In genomic region chr5:173028811-173029327, GRCh38 we compare ENCODE assay signal across 17 cellular contexts. TPM values are rescaled to one million over a fixed set of nuclear protein-coding genes. Genes with fewer than 3 reads are reported as not detected.
DNase-seq lines count a peak whose midpoint lies in the region; ATAC-seq and TF ChIP-seq lines count a peak whose summit lies in the region.
"Had no signal": no experiment of that assay in that cellular context is flagged by ENCODE, and none has a peak within 500 bp of the region (broad histone marks: within the 10 kb centered on the region; RNA-seq: fewer than 3 reads in every experiment).

No MANE protein-coding gene starts in this region.

- intact Hi-C loops in Right ventricle myocardium inferior (cut with DNase I) (no loop called here), cardiac septum (cut with DNase I) (no loop called here), transverse colon (cut with DNase I; ENCODE audit: low total_unique reads) (no loop called here), esophagus squamous epithelium (cut with DNase I) (no loop called here)

- peak; percentile 20 for ATAC-seq in Right ventricle myocardium inferior
- no peak for ATAC-seq in HG02623 (IDR thresholded peaks at IDR 0.05; ENCODE audit: unreplicated experiment)
- ATAC-seq: effector memory CD8-positive, alpha-beta T cell; stimulated activated naive CD8-positive, alpha-beta T cell treated with anti-CD3 and anti-CD28 coated beads, Interleukin-15, amount 100 ng/mL, for 72 hours had no signal

- no CpG with 5 or more reads among the region's 4 CpGs for WGBS in mesendoderm (ENCODE audit: extremely low coverage, insufficient coverage, low lambda C conversion rate)
- 74 to 76% methylated on average over 3 to 4 of the region's 4 CpGs for WGBS in transverse colon (ENCODE audit: low coverage in 1 of 2), 2 donors
- WGBS in esophagus squamous epithelium, 2 donors: 69 to 74% methylated on average over 4 of the region's 4 CpGs

- H3K36me3 ChIP-seq in mesendoderm (ENCODE audit: control insufficient read depth, insufficient read depth, low read length) (no peaks in the 10 kb centered on the region), transverse colon (no peaks in the 10 kb centered on the region), esophagus squamous epithelium (peaks cover 0 to 17% (median 0%) of the 10 kb centered on the region in 3 donors)

- TF ChIP-seq CTCF in astrocyte of the spinal cord (IDR thresholded peaks at IDR 0.05; ENCODE audit: low read depth, low read length) (no peak), transverse colon (IDR thresholded peaks at IDR 0.05) (no peak), esophagus squamous epithelium (IDR thresholded peaks at IDR 0.05) (no peak)

- H3K4ac ChIP-seq in mesendoderm (ENCODE audit: low read depth, low read length): no peak overlapping the region

- no peak overlapping the region for H3K4me3 ChIP-seq in astrocyte of the spinal cord (ENCODE audit: low read depth, low read length)
- H3K4me3 ChIP-seq in mesendoderm (ENCODE audit: low read length): no peak overlapping the region
- H3K4me3 ChIP-seq in transverse colon: no peak overlapping the region
- H3K4me3 ChIP-seq in esophagus squamous epithelium: no peak overlapping the region
- H3K4me3 ChIP-seq: PC-9 had no signal

- no peak overlapping the region for H2BK15ac ChIP-seq in mesendoderm (replicated peaks; ENCODE audit: low read depth)

- H3K4me1 ChIP-seq in mesendoderm (ENCODE audit: control insufficient read depth, low read depth, low read length) (peaks cover 6% of the 10 kb centered on the region), transverse colon (peaks cover 4 to 24% (median 12%) of the 10 kb centered on the region in 4 donors), esophagus squamous epithelium (peaks cover 6 to 21% (median 7%) of the 10 kb centered on the region in 3 donors)

- H2AK5ac ChIP-seq in mesendoderm (ENCODE audit: low read length): no peak overlapping the region

- no peak for TF ChIP-seq POLR2A in transverse colon (IDR thresholded peaks at IDR 0.05)
- no peak for TF ChIP-seq POLR2A in esophagus squamous epithelium (IDR thresholded peaks at IDR 0.05)

- H3K9ac ChIP-seq in mesendoderm (ENCODE audit: low read length): no peak overlapping the region

- H3K56ac ChIP-seq in mesendoderm (ENCODE audit: low read length): peak overlapping the region; percentile 28

- H3K4me2 ChIP-seq in mesendoderm (ENCODE audit: low read length): no peak overlapping the region
- H3K4me2 ChIP-seq: PC-9 had no signal

- H4K5ac ChIP-seq in mesendoderm (ENCODE audit: low read length): no peak overlapping the region

- no peak overlapping the region for H3K27ac ChIP-seq in mesendoderm (ENCODE audit: low read depth, low read length)
- peak overlapping the region; percentile 18 to 58 (median 44) for H3K27ac ChIP-seq in transverse colon
- peak overlapping the region in 2 of 4 donors; percentile 48 to 73 for H3K27ac ChIP-seq in esophagus squamous epithelium
- H3K27ac ChIP-seq: PC-9, WERI-Rb-1 had no signal

- no peak overlapping the region for H3K18ac ChIP-seq in mesendoderm (ENCODE audit: low read length)

- no peak overlapping the region for H3K23ac ChIP-seq in mesendoderm (ENCODE audit: low read length)

- no peaks in the 10 kb centered on the region for H3K27me3 ChIP-seq in mesendoderm (ENCODE audit: insufficient read depth, low read length, poor library complexity)
- no peaks in the 10 kb centered on the region for H3K27me3 ChIP-seq in transverse colon
- H3K27me3 ChIP-seq in esophagus squamous epithelium: no peaks in the 10 kb centered on the region

- H3K79me2 ChIP-seq in mesendoderm (ENCODE audit: control insufficient read depth, insufficient read depth, low read length): peaks cover 5% of the 10 kb centered on the region

- peaks cover 11% of the 10 kb centered on the region for H3K79me1 ChIP-seq in mesendoderm (ENCODE audit: low read length)

- in situ Hi-C loops in astrocyte of the spinal cord (cut with HindIII; ENCODE audit: low sequenced_read_pairs): no loop called here
- in situ Hi-C loops in transverse colon (cut with MboI; ENCODE audit: low pct_ligation_motif_present in 1 of 4, low pct_unique_long_range_greater_than_20kb in 1 of 4, low sequenced_read_pairs in 3 of 4): no loop called here

- TF ChIP-seq EP300 in transverse colon (IDR thresholded peaks at IDR 0.05; ENCODE audit: low read depth): no peak

- H4K8ac ChIP-seq in mesendoderm (ENCODE audit: low read depth, low read length): no peak overlapping the region

- H3K9me3 ChIP-seq in transverse colon (no peaks in the 10 kb centered on the region), esophagus squamous epithelium (no peaks in the 10 kb centered on the region)

- H2BK120ac ChIP-seq in mesendoderm (ENCODE audit: low read depth, low read length): no peak overlapping the region

- DNase-seq in Right ventricle myocardium inferior (ENCODE audit: missing footprints) (no peak), cardiac septum (ENCODE audit: low spot score) (no peak), astrocyte of the spinal cord (ENCODE audit: low read depth, low spot score) (peak; percentile 18), mesendoderm (no peak), transverse colon (no peak), esophagus squamous epithelium (lab: John Stamatoyannopoulos, UW) (no peak), NAMALWA (ENCODE audit: low spot score) (no peak)
- DNase-seq: activated naive CD4-positive, alpha-beta T cell treated with anti-CD3 and anti-CD28 coated beads, Interleukin-2, amount 10 ng/mL, durations not matched to agents 7 days and 5 days; effector memory CD8-positive, alpha-beta T cell; GF-D8; NCI-H1694 treated with DMSO at 0.1 percent for 48 hours; occipital lobe; PC-9; stimulated activated CD4-positive, alpha-beta T cell treated with anti-CD3 and anti-CD28 coated beads, Interleukin-12 subunit alpha, Interleukin-12 subunit beta, amount 100 ng/mL, for 4 hours; stimulated activated naive CD8-positive, alpha-beta T cell treated with anti-CD3 and anti-CD28 coated beads, Interleukin-15, amount 100 ng/mL, for 72 hours; WERI-Rb-1 had no signal

- no peak overlapping the region for H2BK5ac ChIP-seq in mesendoderm (ENCODE audit: low read length)

RNA-seq across cellular contexts. Expression of gene CREBRF, which starts 27.3 kb away (rescaled TPM):
- 23.9 TPM for total RNA-seq in Right ventricle myocardium inferior
- 20.2 TPM for total RNA-seq in cardiac septum
- 1.0 TPM for polyA plus RNA-seq in mesendoderm (2013, experiment 1 of 2)
- polyA plus RNA-seq in mesendoderm (2013, experiment 2 of 2): 1.1 TPM
- total RNA-seq in transverse colon: 10 to 100 TPM; 24.3 to 40.6 (median 32.3) TPM
- 10 to 100 TPM in 1 of 4 donors, 1 to 10 TPM in 3; 2.7 to 28.4 (median 7.9) TPM for total RNA-seq in esophagus squamous epithelium

RNA-seq across cellular contexts. Expression of gene ATP6V0E1, which starts 45.3 kb away (rescaled TPM):
- total RNA-seq in Right ventricle myocardium inferior: 167 TPM
- total RNA-seq in cardiac septum: 201 TPM
- 158 TPM for polyA plus RNA-seq in mesendoderm (2013, experiment 1 of 2)
- polyA plus RNA-seq in mesendoderm (2013, experiment 2 of 2): 151 TPM
- total RNA-seq in transverse colon: 100 to 1,000 TPM in 3 of 4 donors, 10 to 100 TPM in 1; 60.9 to 212 (median 138) TPM
- 100 to 1,000 TPM in 2 of 4 donors, 10 to 100 TPM in 2; 57.8 to 132 (median 97.2) TPM for total RNA-seq in esophagus squamous epithelium
